9 cellular contexts compared by ENCODE assay signal in genomic region chr10:91694170-91694794, GRCh38.
DNase-seq lines count a peak whose midpoint lies in the region; ATAC-seq and TF ChIP-seq lines count a peak whose summit lies in the region.
"Had no signal": no experiment of that assay in that cellular context is flagged by ENCODE, and none has a peak within 500 bp of the region (broad histone marks: within the 10 kb centered on the region; RNA-seq: fewer than 3 reads in every experiment).

No MANE protein-coding gene starts in this region.

- CTCF ChIA-PET in RWPE1 (lab: Yijun Ruan, JAX): interaction anchor here (0.5 to 1.4 kb wide), 12 partner anchors 9 to 541 kb away, joined by 3 to 9 read pairs (median 4); partner anchors contain the start of gene PPP1R3C

- TF ChIP-seq POLR2A in uterus (IDR thresholded peaks at IDR 0.05): no peak

- intact Hi-C loops in uterus (cut with DNase I; ENCODE audit: low total_unique reads): no loop called here

- H3K4me1 ChIP-seq in uterus: no peaks in the 10 kb centered on the region
- H3K4me1 ChIP-seq: SJSA1 had no signal

- POLR2A ChIA-PET in RWPE1 (lab: Yijun Ruan, JAX; ENCODE audit: low non-redundant PET): no interaction called here

- H3K27me3 ChIP-seq in uterus (no peaks in the 10 kb centered on the region), MG63 (no peaks in the 10 kb centered on the region)
- H3K27me3 ChIP-seq: SJSA1 had no signal

- peak; percentile 8 for DNase-seq in CMK (ENCODE audit: low read depth)
- DNase-seq in GM20000 (ENCODE audit: low spot score): peak; percentile 30
- peak; percentile 45 for DNase-seq in RWPE1 (ENCODE audit: low spot score)
- peak; percentile 40 for DNase-seq in germinal center (ENCODE audit: low spot score)
- no peak for DNase-seq in uterus
- no peak for DNase-seq in T-helper 17 cell
- no peak for DNase-seq in MG63

- H3K9me3 ChIP-seq in uterus (no peaks in the 10 kb centered on the region), T-helper 17 cell (ENCODE audit: control insufficient read depth, low read length, poor library complexity, severe bottlenecking) (no peaks in the 10 kb centered on the region), MG63 (no peaks in the 10 kb centered on the region)
- H3K9me3 ChIP-seq: SJSA1 had no signal

- no peak overlapping the region for H3K4me3 Mint-ChIP-seq in T-helper 17 cell

- peaks cover 11% of the 10 kb centered on the region for H3K4me1 Mint-ChIP-seq in T-helper 17 cell

- ATAC-seq in T-helper 17 cell: no peak
- no peak for ATAC-seq in HG03045 (IDR thresholded peaks at IDR 0.05; ENCODE audit: unreplicated experiment)

- H3K27me3 Mint-ChIP-seq in T-helper 17 cell: peaks cover 19% of the 10 kb centered on the region

- H3K36me3 Mint-ChIP-seq in T-helper 17 cell (ENCODE audit: low read depth): no peaks in the 10 kb centered on the region

- H3K27ac ChIP-seq in RWPE1: no peak overlapping the region
- H3K27ac ChIP-seq in uterus: no peak overlapping the region
- H3K27ac ChIP-seq: SJSA1 had no signal

- H3K4me3 ChIP-seq in uterus (no peak overlapping the region), MG63 (no peak overlapping the region)
- H3K4me3 ChIP-seq: SJSA1 had no signal

- H3K27ac Mint-ChIP-seq in T-helper 17 cell: no peak overlapping the region

- TF ChIP-seq CTCF in GM20000 (IDR thresholded peaks at IDR 0.05; ENCODE audit: extremely low read depth, missing control alignments): peak; percentile 20
- TF ChIP-seq CTCF in RWPE1 (conservative IDR thresholded peaks at IDR 0.05; ENCODE audit: low read depth): no peak; the same call in 1 of the 2 replicates
- TF ChIP-seq CTCF in uterus (IDR thresholded peaks at IDR 0.05): peak in 3 of 4 experiments; percentile 21 to 42 (median 22)

- H3K36me3 ChIP-seq in uterus (no peaks in the 10 kb centered on the region), MG63 (no peaks in the 10 kb centered on the region)
- H3K36me3 ChIP-seq: SJSA1 had no signal

Comparison
In these comparisons a context has a peak if more than half of its experiments do, and no peak if none do; other contexts are left out.
1. DNase-seq: peak in CMK (single experiment), GM20000 (single experiment), RWPE1 (single experiment) and germinal center (single experiment); none in uterus (0 of 2), T-helper 17 cell (0 of 3) and MG63 (single experiment).